1 cellular context compared by ENCODE assay signal in genomic region chr19:18389095-18389735, GRCh38.
TF ChIP-seq lines count a peak whose summit lies in the region.

No MANE protein-coding gene starts in this region.

TF ChIP-seq in A549, 52 proteins besides CTCF, POLR2A, EP300 and RAD21:
- TF ChIP-seq JUN (IDR thresholded peaks at IDR 0.05), result peak in 1 of 2 experiments; percentile 27; a peak in 1 of 5 replicates
- no peak for TF ChIP-seq ESRRA (IDR thresholded peaks at IDR 0.05; ENCODE audit: borderline replicate concordance, low read length)
- no peak for TF ChIP-seq USF2 (IDR thresholded peaks at IDR 0.05)
- TF ChIP-seq ELK1 (IDR thresholded peaks at IDR 0.05; ENCODE audit: low read depth, low read length), result no peak
